In genomic region chr17:7475764-7476422, GRCh38 we compare ENCODE assay signal across 8 cellular contexts. TPM values are rescaled to one million over a fixed set of nuclear protein-coding genes. Genes with fewer than 3 reads are reported as not detected.
DNase-seq lines count a peak whose midpoint lies in the region; ATAC-seq and TF ChIP-seq lines count a peak whose summit lies in the region.

No MANE protein-coding gene starts in this region.

- peak overlapping the region; percentile 94 for H3K4me3 Mint-ChIP-seq in neural crest cell

- in situ Hi-C loops in ACHN (cut with HindIII; ENCODE audit: low pct_ligation_motif_present, low pct_unique_long_range_greater_than_20kb, low sequenced_read_pairs): no loop called here

- DNase-seq in Peyer's patch: peak in 1 of 3 donors; percentile 66
- peak; percentile 94 for DNase-seq in esophagus muscularis mucosa (ENCODE audit: extremely low spot score)
- DNase-seq in neural crest cell (ENCODE audit: low read depth, low spot score): no peak
- DNase-seq in NCI-H2029 treated with DMSO at 0.1 percent for 48 hours (lab: John Stamatoyannopoulos, UW): no peak
- no peak for DNase-seq in D341Med (ENCODE audit: low spot score)
- no peak for DNase-seq in ACHN

- no peaks in the 10 kb centered on the region for H3K9me3 Mint-ChIP-seq in neural crest cell

- intact Hi-C loops in esophagus muscularis mucosa (cut with DNase I): no loop called here

- ATAC-seq in GM18909 (IDR thresholded peaks at IDR 0.05; ENCODE audit: poor library complexity, unreplicated experiment): no peak

- H3K27ac Mint-ChIP-seq in neural crest cell (ENCODE audit: unreplicated experiment): peak overlapping the region; percentile 2

- H3K4me1 ChIP-seq in BLaER1 (peaks cover 70% of the 10 kb centered on the region), Peyer's patch (peaks cover 0 to 49% (median 7%) of the 10 kb centered on the region in 4 donors), esophagus muscularis mucosa (peaks cover 62 to 88% (median 85%) of the 10 kb centered on the region in 4 donors)

- H3K27me3 ChIP-seq in BLaER1 (no peaks in the 10 kb centered on the region), Peyer's patch (no peaks in the 10 kb centered on the region), esophagus muscularis mucosa (no peaks in the 10 kb centered on the region)

- H3K27ac ChIP-seq in BLaER1 (no peak overlapping the region), Peyer's patch (peak overlapping the region in 3 of 4 donors; percentile 38 to 100 (median 98)), esophagus muscularis mucosa (replicated peaks in 1 of 4) (peak overlapping the region; percentile 100)

- WGBS in esophagus muscularis mucosa: 50% methylated on average over 15 of the region's 15 CpGs

- no peaks in the 10 kb centered on the region for H3K36me3 Mint-ChIP-seq in neural crest cell (ENCODE audit: low read depth)

- no peak overlapping the region for H3K9ac ChIP-seq in BLaER1

- H3K36me3 ChIP-seq in BLaER1: peaks cover 27% of the 10 kb centered on the region; the same call in 1 of the 2 replicates
- no peaks in the 10 kb centered on the region for H3K36me3 ChIP-seq in Peyer's patch
- H3K36me3 ChIP-seq in esophagus muscularis mucosa: no peaks in the 10 kb centered on the region

- TF ChIP-seq CTCF in Peyer's patch (IDR thresholded peaks at IDR 0.05) (no peak), esophagus muscularis mucosa (IDR thresholded peaks at IDR 0.05) (no peak), neural crest cell (conservative IDR thresholded peaks at IDR 0.05) (no peak)

- TF ChIP-seq EP300 in esophagus muscularis mucosa (IDR thresholded peaks at IDR 0.05): no peak

- no peaks in the 10 kb centered on the region for H3K27me3 Mint-ChIP-seq in neural crest cell (ENCODE audit: low read depth)

- TF ChIP-seq POLR2A in Peyer's patch (IDR thresholded peaks at IDR 0.05) (no peak), esophagus muscularis mucosa (IDR thresholded peaks at IDR 0.05; ENCODE audit: low read depth) (no peak)

- H3K9me3 ChIP-seq in BLaER1: no peaks in the 10 kb centered on the region
- H3K9me3 ChIP-seq in Peyer's patch: no peaks in the 10 kb centered on the region
- H3K9me3 ChIP-seq in esophagus muscularis mucosa: no peaks in the 10 kb centered on the region

- H3K4me3 ChIP-seq in BLaER1: no peak overlapping the region
- H3K4me3 ChIP-seq in Peyer's patch: peak overlapping the region in 1 of 4 donors; percentile 1
- H3K4me3 ChIP-seq in esophagus muscularis mucosa: peak overlapping the region in 1 of 4 donors; percentile 14

- H4K20me1 ChIP-seq in BLaER1: peaks cover 78% of the 10 kb centered on the region

- peak overlapping the region; percentile 80; the same call in 1 of the 2 replicates for H3K4me2 ChIP-seq in BLaER1

- H3K4me1 Mint-ChIP-seq in neural crest cell: peaks cover 34% of the 10 kb centered on the region

RNA-seq across cellular contexts. Expression of gene ZBTB4, which starts 3.5 kb away (rescaled TPM):
- total RNA-seq in Peyer's patch (10 to 100 TPM; 15.1 to 27.3 (median 24.5) TPM), esophagus muscularis mucosa (100 to 1,000 TPM in 2 of 4 donors, 10 to 100 TPM in 2; 57.5 to 113 (median 87.7) TPM), neural crest cell (13.6 and 14.3 TPM in 2 replicates)

RNA-seq across cellular contexts. Expression of gene SLC35G6, which starts 5.4 kb away (rescaled TPM):
- total RNA-seq in Peyer's patch: not detected
- total RNA-seq in esophagus muscularis mucosa: not detected
- total RNA-seq in neural crest cell: not detected in 2 replicates

RNA-seq across cellular contexts. Expression of gene POLR2A, which starts 8.3 kb away (rescaled TPM):
- total RNA-seq in Peyer's patch: 100 to 1,000 TPM in 3 of 4 donors, 10 to 100 TPM in 1; 94.6 to 204 (median 157) TPM
- 10 to 100 TPM; 29.5 to 66.4 (median 46.9) TPM for total RNA-seq in esophagus muscularis mucosa
- 181 and 183 TPM in 2 replicates for total RNA-seq in neural crest cell

RNA-seq across cellular contexts. Expression of gene CHRNB1, which starts 31.0 kb away (rescaled TPM):
- total RNA-seq in Peyer's patch (1 to 10 TPM; 4.0 to 9.1 (median 5.8) TPM), esophagus muscularis mucosa (10 to 100 TPM in 1 of 4 donors, 1 to 10 TPM in 3; 5.0 to 12.8 (median 8.1) TPM), neural crest cell (9.7 and 9.9 TPM in 2 replicates)

RNA-seq across cellular contexts. Expression of gene FGF11, which starts 36.6 kb away (rescaled TPM):
- total RNA-seq in Peyer's patch (1 to 10 TPM in 1 of 4 donors, not detected in 3; 1.0 TPM), esophagus muscularis mucosa (1 to 10 TPM in 2 of 4 donors, under 1 TPM in 1, not detected in 1; 0.50 to 1.9 (median 1.3) TPM), neural crest cell (6.0 and 6.5 TPM in 2 replicates)
